In genomic region chr2:106510786-106511185, GRCh38 we compare ENCODE assay signal across 6 cellular contexts. TPM values are rescaled to one million over a fixed set of nuclear protein-coding genes. Genes with fewer than 3 reads are reported as not detected.
"Had no signal": no experiment of that assay in that cellular context is flagged by ENCODE, and none has a peak within 500 bp of the region (broad histone marks: within the 10 kb centered on the region; RNA-seq: fewer than 3 reads in every experiment).

No MANE protein-coding gene starts in this region.

RNA-seq across cellular contexts. Expression of gene CD8B2, which starts 23.6 kb away (rescaled TPM):
- total RNA-seq: activated CD4-positive, alpha-beta memory T cell treated with anti-CD3 and anti-CD28 coated beads, Interleukin-2, amount 10 ng/mL, durations not matched to agents 7 days and 5 days; LHCN-M2; PC-3; Right ventricle myocardium inferior; SK-MEL-5; T-helper 17 cell had no signal

RNA-seq across cellular contexts. Expression of gene RGPD3, which starts 42.6 kb away (rescaled TPM):
- total RNA-seq: SK-MEL-5 had no signal
